ENCODE assay signal across 1 cellular context in the genomic region with DNA sequence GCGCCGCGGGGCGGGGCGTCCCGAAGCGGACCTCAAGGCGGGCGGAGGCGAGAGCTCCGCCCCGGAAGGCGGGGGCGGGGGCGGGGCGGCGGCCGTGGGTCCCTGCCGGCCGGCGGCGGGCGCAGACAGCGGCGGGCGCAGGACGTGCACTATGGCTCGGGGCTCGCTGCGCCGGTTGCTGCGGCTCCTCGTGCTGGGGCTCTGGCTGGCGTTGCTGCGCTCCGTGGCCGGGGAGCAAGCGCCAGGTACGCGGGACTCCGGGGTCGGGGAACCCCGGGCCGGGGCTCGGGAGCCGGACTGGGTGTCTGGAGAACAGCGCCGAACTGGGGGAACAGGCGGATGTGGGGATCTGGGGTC.
TF ChIP-seq lines count a peak whose summit lies in the region.

A gene with protein sequence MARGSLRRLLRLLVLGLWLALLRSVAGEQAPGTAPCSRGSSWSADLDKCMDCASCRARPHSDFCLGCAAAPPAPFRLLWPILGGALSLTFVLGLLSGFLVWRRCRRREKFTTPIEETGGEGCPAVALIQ (plus strand): TSS at position 122 of the 357 bp plus-strand sequence. CDS start 30 bp downstream, at position 152.

TF ChIP-seq in HepG2, 621 proteins besides CTCF, POLR2A, EP300 and RAD21 (continued from another document and continues in another):
- TF ChIP-seq ZBTB44 (CRISPR knock-in tag; IDR thresholded peaks at IDR 0.05) (peak; percentile 65; the same call in 1 of the 2 replicates), ZNF335 (CRISPR knock-in tag; IDR thresholded peaks at IDR 0.05) (no peak), RBFOX2 (IDR thresholded peaks at IDR 0.05; ENCODE audit: low read depth, low read length) (peak; percentile 91), XBP1 (CRISPR knock-in tag; IDR thresholded peaks at IDR 0.05) (no peak), ZNF790 (CRISPR knock-in tag; IDR thresholded peaks at IDR 0.05; ENCODE audit: borderline replicate concordance) (no peak), ZNF605 (CRISPR knock-in tag; IDR thresholded peaks at IDR 0.05) (no peak), SAP130 (CRISPR knock-in tag; IDR thresholded peaks at IDR 0.05; ENCODE audit: low read depth) (0 out of 2 replicates have a peak, but pooled peaks have one; percentile 2), ZNF720 (CRISPR knock-in tag; IDR thresholded peaks at IDR 0.05) (no peak), ZNF569 (CRISPR knock-in tag; IDR thresholded peaks at IDR 0.05; ENCODE audit: borderline replicate concordance) (no peak), ZNF546 (CRISPR knock-in tag; conservative IDR thresholded peaks at IDR 0.05) (peak; percentile 42; the same call in 1 of the 2 replicates), ZBTB38 (CRISPR knock-in tag; IDR thresholded peaks at IDR 0.05) (no peak), TSC22D2 (CRISPR knock-in tag; IDR thresholded peaks at IDR 0.05; ENCODE audit: borderline replicate concordance) (peak; percentile 23; the same call in 1 of the 2 replicates), ZNF713 (CRISPR knock-in tag; IDR thresholded peaks at IDR 0.05) (no peak), BCLAF1 (IDR thresholded peaks at IDR 0.05) (no peak), HOXA5 (CRISPR knock-in tag; IDR thresholded peaks at IDR 0.05) (0 out of 2 replicates have a peak, but pooled peaks have one; percentile 40), ELF4 (CRISPR knock-in tag; IDR thresholded peaks at IDR 0.05; ENCODE audit: borderline replicate concordance) (no peak), RORA (CRISPR knock-in tag; IDR thresholded peaks at IDR 0.05) (no peak), ZNF549 (CRISPR knock-in tag; IDR thresholded peaks at IDR 0.05) (no peak), RFXAP (CRISPR knock-in tag; IDR thresholded peaks at IDR 0.05; ENCODE audit: borderline replicate concordance) (peak; percentile 23; the same call in 1 of the 2 replicates), ZNF7 (CRISPR knock-in tag; IDR thresholded peaks at IDR 0.05) (no peak), ZNF431 (CRISPR knock-in tag; IDR thresholded peaks at IDR 0.05; ENCODE audit: borderline replicate concordance, low read depth) (no peak), GABPB1 (CRISPR knock-in tag; IDR thresholded peaks at IDR 0.05) (no peak; the same call in 1 of the 2 replicates), SNAPC4 (CRISPR knock-in tag; IDR thresholded peaks at IDR 0.05) (no peak), FOXP1 (IDR thresholded peaks at IDR 0.05) (no peak), FOXP1 (CRISPR knock-in tag; IDR thresholded peaks at IDR 0.05) (no peak), ZNF781 (CRISPR knock-in tag; IDR thresholded peaks at IDR 0.05; ENCODE audit: borderline replicate concordance, not compliant biosample characterization) (no peak), FIP1L1 (IDR thresholded peaks at IDR 0.05; ENCODE audit: borderline replicate concordance, insufficient read depth, low read depth, low read length) (no peak), FOXA3 (CRISPR knock-in tag; IDR thresholded peaks at IDR 0.05) (no peak), MTA3 (CRISPR knock-in tag; IDR thresholded peaks at IDR 0.05) (no peak), EHMT2 (IDR thresholded peaks at IDR 0.05; ENCODE audit: borderline replicate concordance, low read depth, low read length) (no peak), SOX13 (IDR thresholded peaks at IDR 0.05) (no peak; the same call in 1 of the 2 replicates), SOX13 (CRISPR knock-in tag; conservative IDR thresholded peaks at IDR 0.05 in 1 of 2, IDR thresholded peaks at IDR 0.05 in 1 of 2) (no peak), ZNF24 (IDR thresholded peaks at IDR 0.05) (no peak; the same call in 1 of the 2 replicates), ZNF788 (CRISPR knock-in tag; IDR thresholded peaks at IDR 0.05; ENCODE audit: borderline replicate concordance) (no peak), ZNF18 (CRISPR knock-in tag; IDR thresholded peaks at IDR 0.05; ENCODE audit: insufficient replicate concordance) (no peak)
- TF ChIP-seq, protein P1, sequence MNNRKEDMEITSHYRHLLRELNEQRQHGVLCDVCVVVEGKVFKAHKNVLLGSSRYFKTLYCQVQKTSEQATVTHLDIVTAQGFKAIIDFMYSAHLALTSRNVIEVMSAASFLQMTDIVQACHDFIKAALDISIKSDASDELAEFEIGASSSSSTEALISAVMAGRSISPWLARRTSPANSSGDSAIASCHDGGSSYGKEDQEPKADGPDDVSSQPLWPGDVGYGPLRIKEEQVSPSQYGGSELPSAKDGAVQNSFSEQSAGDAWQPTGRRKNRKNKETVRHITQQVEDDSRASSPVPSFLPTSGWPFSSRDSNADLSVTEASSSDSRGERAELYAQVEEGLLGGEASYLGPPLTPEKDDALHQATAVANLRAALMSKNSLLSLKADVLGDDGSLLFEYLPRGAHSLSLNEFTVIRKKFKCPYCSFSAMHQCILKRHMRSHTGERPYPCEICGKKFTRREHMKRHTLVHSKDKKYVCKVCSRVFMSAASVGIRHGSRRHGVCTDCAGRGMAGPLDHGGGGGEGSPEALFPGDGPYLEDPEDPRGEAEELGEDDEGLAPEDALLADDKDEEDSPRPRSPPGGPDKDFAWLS (CRISPR knock-in tag; IDR thresholded peaks at IDR 0.05; ENCODE audit: borderline replicate concordance): 0 out of 2 replicates have a peak, but pooled peaks have one; percentile 9
- TF ChIP-seq, protein P2, sequence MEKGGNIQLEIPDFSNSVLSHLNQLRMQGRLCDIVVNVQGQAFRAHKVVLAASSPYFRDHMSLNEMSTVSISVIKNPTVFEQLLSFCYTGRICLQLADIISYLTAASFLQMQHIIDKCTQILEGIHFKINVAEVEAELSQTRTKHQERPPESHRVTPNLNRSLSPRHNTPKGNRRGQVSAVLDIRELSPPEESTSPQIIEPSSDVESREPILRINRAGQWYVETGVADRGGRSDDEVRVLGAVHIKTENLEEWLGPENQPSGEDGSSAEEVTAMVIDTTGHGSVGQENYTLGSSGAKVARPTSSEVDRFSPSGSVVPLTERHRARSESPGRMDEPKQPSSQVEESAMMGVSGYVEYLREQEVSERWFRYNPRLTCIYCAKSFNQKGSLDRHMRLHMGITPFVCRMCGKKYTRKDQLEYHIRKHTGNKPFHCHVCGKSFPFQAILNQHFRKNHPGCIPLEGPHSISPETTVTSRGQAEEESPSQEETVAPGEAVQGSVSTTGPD (CRISPR knock-in tag; IDR thresholded peaks at IDR 0.05): no peak
- TF ChIP-seq, protein P3, sequence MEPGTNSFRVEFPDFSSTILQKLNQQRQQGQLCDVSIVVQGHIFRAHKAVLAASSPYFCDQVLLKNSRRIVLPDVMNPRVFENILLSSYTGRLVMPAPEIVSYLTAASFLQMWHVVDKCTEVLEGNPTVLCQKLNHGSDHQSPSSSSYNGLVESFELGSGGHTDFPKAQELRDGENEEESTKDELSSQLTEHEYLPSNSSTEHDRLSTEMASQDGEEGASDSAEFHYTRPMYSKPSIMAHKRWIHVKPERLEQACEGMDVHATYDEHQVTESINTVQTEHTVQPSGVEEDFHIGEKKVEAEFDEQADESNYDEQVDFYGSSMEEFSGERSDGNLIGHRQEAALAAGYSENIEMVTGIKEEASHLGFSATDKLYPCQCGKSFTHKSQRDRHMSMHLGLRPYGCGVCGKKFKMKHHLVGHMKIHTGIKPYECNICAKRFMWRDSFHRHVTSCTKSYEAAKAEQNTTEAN (CRISPR knock-in tag; conservative IDR thresholded peaks at IDR 0.05): no peak
- TF ChIP-seq, protein P4, sequence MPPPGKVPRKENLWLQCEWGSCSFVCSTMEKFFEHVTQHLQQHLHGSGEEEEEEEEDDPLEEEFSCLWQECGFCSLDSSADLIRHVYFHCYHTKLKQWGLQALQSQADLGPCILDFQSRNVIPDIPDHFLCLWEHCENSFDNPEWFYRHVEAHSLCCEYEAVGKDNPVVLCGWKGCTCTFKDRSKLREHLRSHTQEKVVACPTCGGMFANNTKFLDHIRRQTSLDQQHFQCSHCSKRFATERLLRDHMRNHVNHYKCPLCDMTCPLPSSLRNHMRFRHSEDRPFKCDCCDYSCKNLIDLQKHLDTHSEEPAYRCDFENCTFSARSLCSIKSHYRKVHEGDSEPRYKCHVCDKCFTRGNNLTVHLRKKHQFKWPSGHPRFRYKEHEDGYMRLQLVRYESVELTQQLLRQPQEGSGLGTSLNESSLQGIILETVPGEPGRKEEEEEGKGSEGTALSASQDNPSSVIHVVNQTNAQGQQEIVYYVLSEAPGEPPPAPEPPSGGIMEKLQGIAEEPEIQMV (CRISPR knock-in tag; IDR thresholded peaks at IDR 0.05; ENCODE audit: low read depth): no peak
- TF ChIP-seq, protein P5, sequence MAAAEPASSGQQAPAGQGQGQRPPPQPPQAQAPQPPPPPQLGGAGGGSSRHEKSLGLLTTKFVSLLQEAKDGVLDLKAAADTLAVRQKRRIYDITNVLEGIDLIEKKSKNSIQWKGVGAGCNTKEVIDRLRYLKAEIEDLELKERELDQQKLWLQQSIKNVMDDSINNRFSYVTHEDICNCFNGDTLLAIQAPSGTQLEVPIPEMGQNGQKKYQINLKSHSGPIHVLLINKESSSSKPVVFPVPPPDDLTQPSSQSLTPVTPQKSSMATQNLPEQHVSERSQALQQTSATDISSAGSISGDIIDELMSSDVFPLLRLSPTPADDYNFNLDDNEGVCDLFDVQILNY (CRISPR knock-in tag; conservative IDR thresholded peaks at IDR 0.05): no peak
